7 cellular contexts compared by ENCODE assay signal in the genomic region with DNA sequence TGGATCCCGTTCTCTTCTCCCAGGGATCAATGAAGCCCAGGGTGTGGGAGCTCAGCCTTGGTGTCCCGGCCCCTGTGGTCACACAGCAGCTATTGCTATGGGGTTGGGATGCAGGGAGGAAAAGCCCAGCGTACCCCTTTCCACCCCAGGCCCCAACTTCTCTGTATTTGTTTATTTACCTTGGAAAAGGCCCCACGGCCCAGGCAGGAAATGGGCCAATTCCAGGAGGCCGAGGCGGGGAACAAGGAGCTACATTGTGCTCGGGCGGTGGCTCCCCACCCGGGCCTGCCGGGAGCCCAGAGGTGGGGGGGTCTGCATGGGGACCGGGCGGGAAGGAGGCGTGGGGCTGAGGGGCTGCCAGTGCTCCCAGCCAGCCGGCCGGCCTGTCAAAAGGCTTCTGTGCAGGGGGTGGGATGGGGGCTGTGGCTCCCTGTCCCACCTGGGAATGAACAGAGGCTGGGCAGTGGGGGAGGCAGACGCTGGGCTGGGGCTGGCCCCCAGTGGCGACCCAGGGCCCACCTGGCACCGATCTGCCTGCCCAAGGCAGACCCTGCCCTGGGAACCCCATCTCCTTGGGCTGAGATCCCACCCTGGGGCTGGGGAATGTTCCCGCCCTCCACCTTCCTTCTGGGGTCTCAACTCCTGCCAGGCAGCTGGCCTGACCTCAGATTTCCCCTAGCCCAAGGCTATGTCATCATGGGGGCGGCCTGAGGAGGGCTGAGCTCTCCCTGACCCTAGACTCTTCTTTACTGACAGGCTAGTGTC. TPM values are rescaled to one million over a fixed set of nuclear protein-coding genes. Genes with fewer than 3 reads are reported as not detected.
DNase-seq lines count a peak whose midpoint lies in the region; ATAC-seq and TF ChIP-seq lines count a peak whose summit lies in the region.
"Not testable (repeated sequence)": the region's sequence is repeated elsewhere in the genome, so short reads cannot be mapped to it uniquely, and the experiment has no call there.

No MANE protein-coding gene starts in this region.

- not testable (repeated sequence) for H3K4me1 Mint-ChIP-seq in stimulated activated effector memory CD8-positive, alpha-beta T cell treated with anti-CD3 and anti-CD28 coated beads, Interleukin-12 subunit alpha, Interleukin-12 subunit beta, amount 100 ng/mL, for 72 hours

- DNase-seq in H4 (ENCODE audit: low spot score) (peak; percentile 30), SJSA1 (ENCODE audit: low read depth in 1 of 2, low spot score in 2 of 2) (peak; percentile 33 to 58), body of pancreas (peak; percentile 16 to 66 (median 50)), fibroblast of pulmonary artery (ENCODE audit: low read depth) (peak; percentile 11), inferior parietal cortex (ENCODE audit: extremely low spot score) (peak; percentile 6), middle frontal gyrus (ENCODE audit: extremely low spot score, low spot score) (peak; percentile 2)
- DNase-seq in stimulated activated effector memory CD8-positive, alpha-beta T cell treated with anti-CD3 and anti-CD28 coated beads, Interleukin-12 subunit alpha, Interleukin-12 subunit beta, amount 100 ng/mL, for 72 hours (ENCODE audit: low spot score in 2 of 2) = not testable (repeated sequence)

- H3K27ac ChIP-seq in SJSA1 = not testable (repeated sequence)
- peak overlapping the region; percentile 46 to 65 (median 58) for H3K27ac ChIP-seq in body of pancreas

- H3K36me3 Mint-ChIP-seq in stimulated activated effector memory CD8-positive, alpha-beta T cell treated with anti-CD3 and anti-CD28 coated beads, Interleukin-12 subunit alpha, Interleukin-12 subunit beta, amount 100 ng/mL, for 72 hours = not testable (repeated sequence)

- ATAC-seq in body of pancreas = peak; percentile 83
- ATAC-seq in stimulated activated effector memory CD8-positive, alpha-beta T cell treated with anti-CD3 and anti-CD28 coated beads, Interleukin-12 subunit alpha, Interleukin-12 subunit beta, amount 100 ng/mL, for 72 hours = peak; percentile 31

- H3K36me3 ChIP-seq in SJSA1; body of pancreas (replicated peaks in 1 of 2; ENCODE audit: insufficient read depth in 1 of 2, low read depth in 2 of 2): not testable (repeated sequence)

- TF ChIP-seq POLR2A in body of pancreas (IDR thresholded peaks at IDR 0.05) = not testable (repeated sequence)

- WGBS in body of pancreas, 2 donors = 48% methylated on average over 11 of the region's 20 CpGs; no CpG with 5 or more reads in 1 of the 2 donors

- H3K27me3 ChIP-seq in SJSA1 (replicated peaks); body of pancreas: not testable (repeated sequence)

- not testable (repeated sequence) for H3K4me3 ChIP-seq in SJSA1; body of pancreas; fibroblast of pulmonary artery (replicated peaks; ENCODE audit: low read depth, low read length)

- not testable (repeated sequence) for H3K9me3 ChIP-seq in SJSA1 (replicated peaks); body of pancreas

- H3K27ac Mint-ChIP-seq in stimulated activated effector memory CD8-positive, alpha-beta T cell treated with anti-CD3 and anti-CD28 coated beads, Interleukin-12 subunit alpha, Interleukin-12 subunit beta, amount 100 ng/mL, for 72 hours = not testable (repeated sequence)

- intact Hi-C loops in body of pancreas (cut with DNase I) = not testable (repeated sequence)

- H3K4me1 ChIP-seq in SJSA1 (replicated peaks); body of pancreas: not testable (repeated sequence)

- H3K4me3 Mint-ChIP-seq in stimulated activated effector memory CD8-positive, alpha-beta T cell treated with anti-CD3 and anti-CD28 coated beads, Interleukin-12 subunit alpha, Interleukin-12 subunit beta, amount 100 ng/mL, for 72 hours = not testable (repeated sequence)

- not testable (repeated sequence) for TF ChIP-seq CTCF in body of pancreas (IDR thresholded peaks at IDR 0.05); fibroblast of pulmonary artery (IDR thresholded peaks at IDR 0.05; ENCODE audit: low read length, missing control alignments)

- H3K9me3 Mint-ChIP-seq in stimulated activated effector memory CD8-positive, alpha-beta T cell treated with anti-CD3 and anti-CD28 coated beads, Interleukin-12 subunit alpha, Interleukin-12 subunit beta, amount 100 ng/mL, for 72 hours = not testable (repeated sequence)

RNA-seq across cellular contexts. Expression of gene GTF2IRD2, which starts 23.5 kb away (rescaled TPM):
- 10.0 and 39.5 TPM in 2 replicates for total RNA-seq in H4 (2014; rRNA removed; shearing (Covaris generic))
- 6.7 and 8.8 TPM in 2 replicates for total RNA-seq in SJSA1 (2014; rRNA removed; shearing (Covaris generic))
- 10 to 100 TPM; 11.4 to 20.1 TPM for total RNA-seq in body of pancreas
